1 cellular context compared by ENCODE assay signal in genomic region chr9:69332067-69332685, GRCh38.
TF ChIP-seq lines count a peak whose summit lies in the region.

No MANE protein-coding gene starts in this region.

TF ChIP-seq in K562, 482 proteins besides CTCF, POLR2A, EP300 and RAD21:
- TF ChIP-seq CEBPG (CRISPR knock-in tag; IDR thresholded peaks at IDR 0.05) (no peak), CEBPG (tag; conservative IDR thresholded peaks at IDR 0.05 in 1 of 2, IDR thresholded peaks at IDR 0.05 in 1 of 2) (peak; percentile 55 to 96), CEBPB (tag; IDR thresholded peaks at IDR 0.05) (peak; percentile 91), NCOA2 (IDR thresholded peaks at IDR 0.05; ENCODE audit: partially characterized antibody in 2 of 2) (no peak)
TF ChIP-seq in K562: peak in this region for 2.
